In the genomic region with DNA sequence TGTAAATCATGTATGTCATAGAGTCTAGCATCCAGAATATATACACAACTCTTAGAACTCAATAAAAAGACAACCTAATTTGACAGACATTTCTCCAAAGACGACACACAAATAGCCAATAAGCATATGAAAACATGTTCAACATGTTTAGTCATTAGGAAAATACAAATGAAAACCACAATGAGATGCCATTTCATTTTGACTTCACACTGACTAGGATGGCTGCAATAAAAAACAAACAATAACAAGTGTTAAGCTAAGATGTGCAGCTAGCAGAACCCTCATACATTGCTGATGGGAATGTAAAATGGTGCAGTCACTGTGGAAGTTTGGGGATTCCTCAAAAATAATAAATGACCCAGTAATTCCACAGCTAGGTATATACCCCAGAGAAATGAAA, we compare ENCODE assay signal across 1 cellular context.
TF ChIP-seq lines count a peak whose summit lies in the region.

No MANE protein-coding gene starts in this region.

TF ChIP-seq in GM12878, 131 proteins besides CTCF, POLR2A, EP300 and RAD21:
- TF ChIP-seq, protein P1, sequence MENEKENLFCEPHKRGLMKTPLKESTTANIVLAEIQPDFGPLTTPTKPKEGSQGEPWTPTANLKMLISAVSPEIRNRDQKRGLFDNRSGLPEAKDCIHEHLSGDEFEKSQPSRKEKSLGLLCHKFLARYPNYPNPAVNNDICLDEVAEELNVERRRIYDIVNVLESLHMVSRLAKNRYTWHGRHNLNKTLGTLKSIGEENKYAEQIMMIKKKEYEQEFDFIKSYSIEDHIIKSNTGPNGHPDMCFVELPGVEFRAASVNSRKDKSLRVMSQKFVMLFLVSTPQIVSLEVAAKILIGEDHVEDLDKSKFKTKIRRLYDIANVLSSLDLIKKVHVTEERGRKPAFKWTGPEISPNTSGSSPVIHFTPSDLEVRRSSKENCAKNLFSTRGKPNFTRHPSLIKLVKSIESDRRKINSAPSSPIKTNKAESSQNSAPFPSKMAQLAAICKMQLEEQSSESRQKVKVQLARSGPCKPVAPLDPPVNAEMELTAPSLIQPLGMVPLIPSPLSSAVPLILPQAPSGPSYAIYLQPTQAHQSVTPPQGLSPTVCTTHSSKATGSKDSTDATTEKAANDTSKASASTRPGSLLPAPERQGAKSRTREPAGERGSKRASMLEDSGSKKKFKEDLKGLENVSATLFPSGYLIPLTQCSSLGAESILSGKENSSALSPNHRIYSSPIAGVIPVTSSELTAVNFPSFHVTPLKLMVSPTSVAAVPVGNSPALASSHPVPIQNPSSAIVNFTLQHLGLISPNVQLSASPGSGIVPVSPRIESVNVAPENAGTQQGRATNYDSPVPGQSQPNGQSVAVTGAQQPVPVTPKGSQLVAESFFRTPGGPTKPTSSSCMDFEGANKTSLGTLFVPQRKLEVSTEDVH (IDR thresholded peaks at IDR 0.05; ENCODE audit: low read depth, partially characterized antibody): no peak
- TF ChIP-seq RUNX3 (IDR thresholded peaks at IDR 0.05; ENCODE audit: low read length): peak; percentile 20; the same call in 1 of the 2 replicates
